In genomic region chr1:16518945-16519332, GRCh38 we compare ENCODE assay signal across 2 cellular contexts. TPM values are rescaled to one million over a fixed set of nuclear protein-coding genes. Genes with fewer than 3 reads are reported as not detected.
"Had no signal": no experiment of that assay in that cellular context is flagged by ENCODE, and none has a peak within 500 bp of the region (broad histone marks: within the 10 kb centered on the region; RNA-seq: fewer than 3 reads in every experiment).

No MANE protein-coding gene starts in this region.

RNA-seq across cellular contexts. Expression of gene RNU1-1, which starts 4.9 kb away (rescaled TPM):
- total RNA-seq: GM23338 had no signal
- polyA plus RNA-seq: GM23338, IMR-90 had no signal
